2 cellular contexts compared by ENCODE assay signal in genomic region chr11:616320-617220, GRCh38.
TF ChIP-seq lines count a peak whose summit lies in the region.

No MANE protein-coding gene starts in this region.

TF ChIP-seq in SK-N-SH, 30 proteins besides CTCF, POLR2A, EP300 and RAD21:
- TF ChIP-seq MXI1 (IDR thresholded peaks at IDR 0.05; ENCODE audit: low read depth, low read length) (no peak), TAF1 (IDR thresholded peaks at IDR 0.05; ENCODE audit: borderline replicate concordance, low read depth, low read length) (no peak), TCF12 (IDR thresholded peaks at IDR 0.05) (no peak), GATA2 (CRISPR knock-in tag; IDR thresholded peaks at IDR 0.05) (no peak), JUND (IDR thresholded peaks at IDR 0.05) (no peak), GABPA (IDR thresholded peaks at IDR 0.05; ENCODE audit: low read depth) (no peak), ZBTB33 (IDR thresholded peaks at IDR 0.05; ENCODE audit: borderline replicate concordance, low read depth) (no peak), FOXJ3 (CRISPR knock-in tag; IDR thresholded peaks at IDR 0.05) (no peak), FOXM1 (IDR thresholded peaks at IDR 0.05; ENCODE audit: low read depth) (no peak), NFIC (IDR thresholded peaks at IDR 0.05; ENCODE audit: borderline replicate concordance) (no peak), TEAD4 (IDR thresholded peaks at IDR 0.05; ENCODE audit: borderline replicate concordance, insufficient read depth) (no peak), USF2 (IDR thresholded peaks at IDR 0.05; ENCODE audit: borderline replicate concordance, low read depth, low read length) (no peak), RCOR1 (IDR thresholded peaks at IDR 0.05; ENCODE audit: low read length) (no peak), REST (IDR thresholded peaks at IDR 0.05; ENCODE audit: low read depth, low read length) (no peak), EZH2phosphoT487 (IDR thresholded peaks at IDR 0.05; ENCODE audit: borderline replicate concordance, low read depth) (no peak)
- TF ChIP-seq, protein P1, sequence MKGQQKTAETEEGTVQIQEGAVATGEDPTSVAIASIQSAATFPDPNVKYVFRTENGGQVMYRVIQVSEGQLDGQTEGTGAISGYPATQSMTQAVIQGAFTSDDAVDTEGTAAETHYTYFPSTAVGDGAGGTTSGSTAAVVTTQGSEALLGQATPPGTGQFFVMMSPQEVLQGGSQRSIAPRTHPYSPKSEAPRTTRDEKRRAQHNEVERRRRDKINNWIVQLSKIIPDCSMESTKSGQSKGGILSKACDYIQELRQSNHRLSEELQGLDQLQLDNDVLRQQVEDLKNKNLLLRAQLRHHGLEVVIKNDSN (IDR thresholded peaks at IDR 0.05; ENCODE audit: borderline replicate concordance, low read depth): no peak
- TF ChIP-seq, protein P2, sequence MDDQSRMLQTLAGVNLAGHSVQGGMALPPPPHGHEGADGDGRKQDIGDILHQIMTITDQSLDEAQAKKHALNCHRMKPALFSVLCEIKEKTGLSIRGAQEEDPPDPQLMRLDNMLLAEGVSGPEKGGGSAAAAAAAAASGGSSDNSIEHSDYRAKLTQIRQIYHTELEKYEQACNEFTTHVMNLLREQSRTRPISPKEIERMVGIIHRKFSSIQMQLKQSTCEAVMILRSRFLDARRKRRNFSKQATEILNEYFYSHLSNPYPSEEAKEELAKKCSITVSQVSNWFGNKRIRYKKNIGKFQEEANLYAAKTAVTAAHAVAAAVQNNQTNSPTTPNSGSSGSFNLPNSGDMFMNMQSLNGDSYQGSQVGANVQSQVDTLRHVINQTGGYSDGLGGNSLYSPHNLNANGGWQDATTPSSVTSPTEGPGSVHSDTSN (IDR thresholded peaks at IDR 0.05): no peak

TF ChIP-seq in SK-N-SH treated with all-trans-retinoic acid at 6 μM for 48 hours, 23 proteins besides CTCF, POLR2A, EP300 and RAD21:
- TF ChIP-seq CREB5 (CRISPR knock-in tag; IDR thresholded peaks at IDR 0.05; ENCODE audit: low read depth): no peak
- no peak for TF ChIP-seq PATZ1 (CRISPR knock-in tag; IDR thresholded peaks at IDR 0.05; ENCODE audit: borderline replicate concordance)
- TF ChIP-seq ESRRG (CRISPR knock-in tag; IDR thresholded peaks at IDR 0.05): no peak
